Comparison of ENCODE assay signal across 8 cellular contexts in genomic region chr9:101449071-101449721, GRCh38. TPM values are rescaled to one million over a fixed set of nuclear protein-coding genes. Genes with fewer than 3 reads are reported as not detected.
A peak's percentile ranks its signal among the peaks of the same experiment; 100 is the strongest.
DNase-seq lines count a peak whose midpoint lies in the region; ATAC-seq and TF ChIP-seq lines count a peak whose summit lies in the region.

No MANE protein-coding gene starts in this region.

- ATAC-seq in GM18498 (IDR thresholded peaks at IDR 0.05; ENCODE audit: unreplicated experiment) (peak; percentile 97), HG02798 (IDR thresholded peaks at IDR 0.05; ENCODE audit: poor library complexity, unreplicated experiment) (peak; percentile 97)

- H3K79me2 ChIP-seq in hepatocyte: no peaks in the 10 kb centered on the region

- no peaks in the 10 kb centered on the region for H3K9me2 ChIP-seq in hepatocyte (replicated peaks; ENCODE audit: insufficient read depth)

- peak; percentile 66 for TF ChIP-seq CTCF in astrocyte of the spinal cord (IDR thresholded peaks at IDR 0.05; ENCODE audit: low read depth, low read length)
- peak; percentile 68 for TF ChIP-seq CTCF in hepatocyte (IDR thresholded peaks at IDR 0.05; ENCODE audit: poor library complexity)

- WGBS in hepatocyte (ENCODE audit: low lambda C conversion rate, missing lambda C conversion rate): 3% methylated on average over 33 of the region's 40 CpGs

- no peaks in the 10 kb centered on the region for H3K9me3 ChIP-seq in hepatocyte (ENCODE audit: low read depth)

- peak overlapping the region; percentile 60 for H3K4me3 ChIP-seq in astrocyte of the spinal cord (ENCODE audit: low read depth, low read length)
- peak overlapping the region; percentile 80 for H3K4me3 ChIP-seq in hepatocyte

- H2AFZ ChIP-seq in hepatocyte: peak overlapping the region; percentile 85

- peaks cover 11% of the 10 kb centered on the region for H3K4me1 ChIP-seq in hepatocyte (ENCODE audit: insufficient read depth)

- no peaks in the 10 kb centered on the region for H4K20me1 ChIP-seq in hepatocyte (ENCODE audit: insufficient read depth, poor library complexity, severe bottlenecking)

- peak overlapping the region; percentile 86 for H3K27ac ChIP-seq in hepatocyte

- in situ Hi-C loops in astrocyte of the spinal cord (cut with HindIII; ENCODE audit: low sequenced_read_pairs): no loop called here

- DNase-seq in NCI-H128 (lab: John Stamatoyannopoulos, UW; ENCODE audit: unreplicated experiment): peak; percentile 39
- peak; percentile 6 to 50 (median 19) for DNase-seq in T-helper 2 cell
- DNase-seq in astrocyte of the spinal cord (ENCODE audit: low read depth, low spot score): peak; percentile 70
- DNase-seq in hepatocyte (ENCODE audit: low spot score): peak; percentile 90
- peak; percentile 50 for DNase-seq in putamen (ENCODE audit: low spot score)
- DNase-seq in GOT3 (lab: John Stamatoyannopoulos, UW): no peak

- no peaks in the 10 kb centered on the region for H3K27me3 ChIP-seq in hepatocyte

- H3K36me3 ChIP-seq in hepatocyte (replicated peaks; ENCODE audit: insufficient read depth, low read depth): no peaks in the 10 kb centered on the region

- H3K4me2 ChIP-seq in hepatocyte: peak overlapping the region; percentile 91

RNA-seq across cellular contexts. Expression of gene ALDOB, which starts 13.6 kb away (rescaled TPM):
- 236 and 264 TPM in 2 replicates for total RNA-seq in hepatocyte
- polyA plus RNA-seq in hepatocyte: 44.0 and 71.6 TPM in 2 replicates

RNA-seq across cellular contexts. Expression of gene ZNF189, which starts 50.5 kb away (rescaled TPM):
- total RNA-seq in hepatocyte: 50.0 and 60.3 TPM in 2 replicates
- polyA plus RNA-seq in hepatocyte: 11.1 and 13.6 TPM in 2 replicates

RNA-seq across cellular contexts. Expression of gene MRPL50, which starts 50.8 kb away (rescaled TPM):
- 22.8 and 24.1 TPM in 2 replicates for total RNA-seq in hepatocyte
- 23.1 and 23.7 TPM in 2 replicates for polyA plus RNA-seq in hepatocyte
